Comparison of ENCODE assay signal across 9 cellular contexts in genomic region chr11:69443138-69443967, GRCh38. TPM values are rescaled to one million over a fixed set of nuclear protein-coding genes. Genes with fewer than 3 reads are reported as not detected.
DNase-seq lines count a peak whose midpoint lies in the region; ATAC-seq and TF ChIP-seq lines count a peak whose summit lies in the region.
"Had no signal": no experiment of that assay in that cellular context is flagged by ENCODE, and none has a peak within 500 bp of the region (broad histone marks: within the 10 kb centered on the region; RNA-seq: fewer than 3 reads in every experiment).

No MANE protein-coding gene starts in this region.

- H3K4me3 ChIP-seq in fibroblast of villous mesenchyme (ENCODE audit: low read depth, low read length) (peak overlapping the region; percentile 49), neuron (ENCODE audit: low read length) (peak overlapping the region; percentile 44)

- H3K27me3 ChIP-seq in neuron (ENCODE audit: insufficient read depth, low read length): no peaks in the 10 kb centered on the region

- peaks cover 17% of the 10 kb centered on the region for H3K4me1 ChIP-seq in neuron (ENCODE audit: insufficient read depth, low read length)

- no peak for TF ChIP-seq CTCF in C4-2B (conservative IDR thresholded peaks at IDR 0.05)
- no peak for TF ChIP-seq CTCF in fibroblast of villous mesenchyme (IDR thresholded peaks at IDR 0.05; ENCODE audit: insufficient read depth, low read depth, low read length)

- H3K36me3 ChIP-seq in neuron (ENCODE audit: insufficient read depth, low read length): no peaks in the 10 kb centered on the region

- ATAC-seq in GM19351 (IDR thresholded peaks at IDR 0.05; ENCODE audit: unreplicated experiment): peak; percentile 89
- peak; percentile 83 for ATAC-seq in HG03521 (IDR thresholded peaks at IDR 0.05; ENCODE audit: unreplicated experiment)

- H3K9me3 ChIP-seq in neuron (ENCODE audit: low read length): no peaks in the 10 kb centered on the region

- peak overlapping the region; percentile 91 for H2AFZ ChIP-seq in neuron (ENCODE audit: low read depth, low read length)

- H3K27ac ChIP-seq in C4-2B: peak overlapping the region; percentile 32

- peak; percentile 91 for DNase-seq in RPMI8226
- peak; percentile 44 for DNase-seq in activated gamma-delta T cell treated with Interleukin-2 at 50 U/mL for 16 hours
- peak; percentile 92 for DNase-seq in fibroblast of villous mesenchyme (ENCODE audit: low read depth)
- DNase-seq in stromal cell of bone marrow (ENCODE audit: low read depth): peak; percentile 86

RNA-seq across cellular contexts. Expression of gene LINC01488, which starts 38.1 kb away (rescaled TPM):
- total RNA-seq in fibroblast of villous mesenchyme: not detected in 2 replicates
- total RNA-seq: activated CD8-positive, alpha-beta memory T cell treated with anti-CD3 and anti-CD28 coated beads for 36 hours had no signal

Comparison
In these comparisons a context has a peak if more than half of its experiments do, and no peak if none do; other contexts are left out.
1. Peak in every context shown above with its lines: DNase-seq, ATAC-seq, H3K4me3 ChIP-seq and H3K27ac ChIP-seq.